ENCODE assay signal across 1 cellular context in genomic region chr3:136752327-136753111, GRCh38.
TF ChIP-seq lines count a peak whose summit lies in the region.

TSS of gene STAG1 (minus strand) at chr3:136752378. CDS start at chr3:136630898, 121,480 bp downstream.

TF ChIP-seq in GM12878, 131 proteins besides CTCF, POLR2A, EP300 and RAD21 (continued from another document and continues in another):
- TF ChIP-seq ELK1 (IDR thresholded peaks at IDR 0.05; ENCODE audit: low read depth, low read length) (no peak; the same call in 1 of the 2 replicates), KAT2A (conservative IDR thresholded peaks at IDR 0.05; ENCODE audit: control insufficient read depth, low read depth, low read length) (no peak), IKZF2 (IDR thresholded peaks at IDR 0.05) (peak; percentile 15 to 32; a peak in 3 of 4 replicates), KDM1A (IDR thresholded peaks at IDR 0.05; ENCODE audit: borderline replicate concordance) (no peak), NKRF (conservative IDR thresholded peaks at IDR 0.05) (no peak), ZNF592 (IDR thresholded peaks at IDR 0.05) (peak; percentile 90), TAF1 (IDR thresholded peaks at IDR 0.05; ENCODE audit: borderline replicate concordance, low read depth, low read length) (peak; percentile 75), ZBTB4 (CRISPR knock-in tag; IDR thresholded peaks at IDR 0.05) (peak; percentile 21; the same call in 1 of the 2 replicates), E2F8 (IDR thresholded peaks at IDR 0.05; ENCODE audit: low read depth, partially characterized antibody) (no peak), RELB (IDR thresholded peaks at IDR 0.05; ENCODE audit: low read depth) (0 out of 2 replicates have a peak, but pooled peaks have one; percentile 55), BCL11A (IDR thresholded peaks at IDR 0.05; ENCODE audit: low read depth, low read length) (no peak), RFX5 (IDR thresholded peaks at IDR 0.05; ENCODE audit: low read depth, low read length) (peak; percentile 75; the same call in 1 of the 2 replicates), STAT3 (IDR thresholded peaks at IDR 0.05; ENCODE audit: low read depth, low read length) (no peak), CREM (IDR thresholded peaks at IDR 0.05; ENCODE audit: low read depth) (peak; percentile 70), CHD1 (IDR thresholded peaks at IDR 0.05; ENCODE audit: low read depth, low read length) (0 out of 2 replicates have a peak, but pooled peaks have one; percentile 73), JUNB (IDR thresholded peaks at IDR 0.05) (no peak; the same call in 1 of the 2 replicates), CUX1 (IDR thresholded peaks at IDR 0.05; ENCODE audit: insufficient replicate concordance, low read depth, low read length) (no peak), ZBED1 (IDR thresholded peaks at IDR 0.05; ENCODE audit: borderline replicate concordance) (no peak), SRF (IDR thresholded peaks at IDR 0.05; ENCODE audit: low read depth in 2 of 2, low read length in 2 of 2) (peak; percentile 58 to 61; a peak in 2 of 4 replicates), E2F4 (IDR thresholded peaks at IDR 0.05; ENCODE audit: low read depth, low read length) (peak; percentile 87), CBFB (IDR thresholded peaks at IDR 0.05; ENCODE audit: low read depth) (no peak), HDAC2 (IDR thresholded peaks at IDR 0.05) (no peak), BCLAF1 (IDR thresholded peaks at IDR 0.05) (no peak), MYC (IDR thresholded peaks at IDR 0.05; ENCODE audit: insufficient read depth, insufficient read length, insufficient replicate concordance, low read length, severe bottlenecking) (no peak), LARP7 (IDR thresholded peaks at IDR 0.05) (peak; percentile 60; the same call in 1 of the 2 replicates), SREBF1 (IDR thresholded peaks at IDR 0.05; ENCODE audit: low read length) (no peak), NBN (IDR thresholded peaks at IDR 0.05) (peak; percentile 61)
